In genomic region chr9:113649054-113649453, GRCh38 we compare ENCODE assay signal across 10 cellular contexts.
A peak's percentile ranks its signal among the peaks of the same experiment; 100 is the strongest.
DNase-seq lines count a peak whose midpoint lies in the region; ATAC-seq and TF ChIP-seq lines count a peak whose summit lies in the region.
"Had no signal": no experiment of that assay in that cellular context is flagged by ENCODE, and none has a peak within 500 bp of the region (broad histone marks: within the 10 kb centered on the region; RNA-seq: fewer than 3 reads in every experiment).

No MANE protein-coding gene starts in this region.

- H3K27me3 ChIP-seq in psoas muscle (ENCODE audit: insufficient read depth in 3 of 3, low read length in 2 of 3) (no peaks in the 10 kb centered on the region), tibial nerve (peaks cover 0 to 8% of the 10 kb centered on the region in 2 donors)

- intact Hi-C loops in psoas muscle (cut with DNase I), result no loop called here

- DNase-seq in G401 (ENCODE audit: low spot score) (peak; percentile 40), RPMI7951 (ENCODE audit: low read depth) (peak; percentile 97), globus pallidus (ENCODE audit: low spot score) (peak; percentile 96), psoas muscle (peak; percentile 35 to 67), cortex of kidney (lab: John Stamatoyannopoulos, UW) (no peak), tibial nerve (ENCODE audit: low spot score in 2 of 2) (no peak)
- DNase-seq in T-helper 2 cell treated with Interferon-gamma antibody and Interleukin-4, amounts not matched to agents 5 μg/mL and 100 μg/mL, for 36 hours (ENCODE audit: low spot score), result no peak
- DNase-seq: naive B cell had no signal

- TF ChIP-seq EP300 in tibial nerve (IDR thresholded peaks at IDR 0.05), result no peak

- TF ChIP-seq CTCF in psoas muscle (IDR thresholded peaks at IDR 0.05) (no peak), tibial nerve (IDR thresholded peaks at IDR 0.05) (no peak)

- no peaks in the 10 kb centered on the region for H3K36me3 ChIP-seq in psoas muscle (ENCODE audit: insufficient read depth in 1 of 2, low read depth in 1 of 2)
- H3K36me3 ChIP-seq in tibial nerve, result no peaks in the 10 kb centered on the region

- WGBS in psoas muscle, 3 donors, result 28 to 35% (median 31%) methylated on average over 11 of the region's 11 CpGs
- WGBS in tibial nerve, 2 donors, result 36 to 38% methylated on average over 6 to 10 of the region's 11 CpGs

- H3K27me3 Mint-ChIP-seq in T-helper 2 cell treated with Interferon-gamma antibody and Interleukin-4, amounts not matched to agents 5 μg/mL and 100 μg/mL, for 36 hours (ENCODE audit: low read depth), result peaks cover 5% of the 10 kb centered on the region

- H3K4me1 ChIP-seq in psoas muscle (peaks cover 6% of the 10 kb centered on the region), tibial nerve (peaks cover 0 to 6% (median 0%) of the 10 kb centered on the region in 4 donors)

- H3K27ac Mint-ChIP-seq in T-helper 2 cell treated with Interferon-gamma antibody and Interleukin-4, amounts not matched to agents 5 μg/mL and 100 μg/mL, for 36 hours, result no peak overlapping the region
- H3K27ac Mint-ChIP-seq: GM23338, naive B cell had no signal

- H3K27ac ChIP-seq in psoas muscle, result no peak overlapping the region
- H3K27ac ChIP-seq in tibial nerve, result no peak overlapping the region

- no peak overlapping the region for H3K4me3 Mint-ChIP-seq in T-helper 2 cell treated with Interferon-gamma antibody and Interleukin-4, amounts not matched to agents 5 μg/mL and 100 μg/mL, for 36 hours
- H3K4me3 Mint-ChIP-seq: GM23338, naive B cell had no signal

- H3K9me3 ChIP-seq in psoas muscle (no peaks in the 10 kb centered on the region), tibial nerve (no peaks in the 10 kb centered on the region)

- no peak for TF ChIP-seq POLR2A in tibial nerve (IDR thresholded peaks at IDR 0.05)

- no peaks in the 10 kb centered on the region for H3K36me3 Mint-ChIP-seq in T-helper 2 cell treated with Interferon-gamma antibody and Interleukin-4, amounts not matched to agents 5 μg/mL and 100 μg/mL, for 36 hours (ENCODE audit: low read depth)
- H3K36me3 Mint-ChIP-seq: naive B cell had no signal

- no peaks in the 10 kb centered on the region for H3K4me1 Mint-ChIP-seq in T-helper 2 cell treated with Interferon-gamma antibody and Interleukin-4, amounts not matched to agents 5 μg/mL and 100 μg/mL, for 36 hours (ENCODE audit: low read depth)
- H3K4me1 Mint-ChIP-seq: naive B cell had no signal

- in situ Hi-C loops in G401 (cut with HindIII; ENCODE audit: low sequenced_read_pairs), result no loop called here

- H3K9me3 Mint-ChIP-seq in T-helper 2 cell treated with Interferon-gamma antibody and Interleukin-4, amounts not matched to agents 5 μg/mL and 100 μg/mL, for 36 hours, result no peaks in the 10 kb centered on the region
- H3K9me3 Mint-ChIP-seq: GM23338 had no signal

- H3K4me3 ChIP-seq in psoas muscle (no peak overlapping the region), tibial nerve (no peak overlapping the region)
- H3K4me3 ChIP-seq: GM23338 had no signal

- ATAC-seq in psoas muscle, result peak in 1 of 4 donors; percentile 14
- no peak for ATAC-seq in HG02884 (IDR thresholded peaks at IDR 0.05; ENCODE audit: unreplicated experiment)
- ATAC-seq: GM23338 had no signal

Comparison
In these comparisons a context has a peak if more than half of its experiments do, and no peak if none do; other contexts are left out.
1. DNase-seq: peak in G401 (single experiment), RPMI7951 (single experiment), globus pallidus (single experiment) and psoas muscle (2 of 2); none in T-helper 2 cell treated with Interferon-gamma antibody and Interleukin-4, amounts not matched to agents 5 μg/mL and 100 μg/mL, for 36 hours (single experiment), cortex of kidney (single experiment) and tibial nerve (0 of 2).